5 cellular contexts compared by ENCODE assay signal in the genomic region with DNA sequence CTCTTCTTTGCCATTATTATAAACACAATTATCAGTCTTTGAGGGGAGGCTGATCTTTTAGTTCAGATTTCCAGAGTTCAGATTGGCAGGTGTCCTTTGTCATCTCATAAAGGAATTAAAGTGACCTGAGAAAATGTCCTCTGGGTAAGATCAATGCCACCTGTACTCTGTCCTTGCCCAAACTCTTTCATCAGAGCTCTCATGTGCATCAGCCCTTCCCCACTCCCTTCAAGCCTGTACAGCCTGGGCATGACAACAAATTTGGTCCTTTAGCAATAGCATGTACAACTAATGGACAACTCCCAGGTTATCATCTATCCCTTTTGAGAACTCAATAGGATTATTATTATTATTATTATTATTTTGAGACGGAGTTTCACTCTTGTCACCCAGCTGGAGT. TPM values are rescaled to one million over a fixed set of nuclear protein-coding genes. Genes with fewer than 3 reads are reported as not detected.
DNase-seq lines count a peak whose midpoint lies in the region; ATAC-seq, FAIRE-seq and TF ChIP-seq lines count a peak whose summit lies in the region.
"Not testable (repeated sequence)": the region's sequence is repeated elsewhere in the genome, so short reads cannot be mapped to it uniquely, and the experiment has no call there.

No MANE protein-coding gene starts in this region.

- H4K20me1 ChIP-seq in K562 (replicated peaks; ENCODE audit: control insufficient read depth, insufficient read depth, low read length) = not testable (repeated sequence)

- DNase-seq in GM12892 (ENCODE audit: insufficient read length); GM18507 (ENCODE audit: extremely low spot score, insufficient read length, low read depth); K562 (ENCODE audit: extremely low read depth in 1 of 4, low spot score in 3 of 4); bronchial epithelial cell (ENCODE audit: low read depth); left lobe of liver (ENCODE audit: low spot score): not testable (repeated sequence)

- 90% methylated on average over 1 of the region's 1 CpG for WGBS in K562 (ENCODE audit: insufficient coverage, low coverage, missing lambda C conversion rate)

- intact Hi-C loops in K562 (cut with micrococcal nuclease) = not testable (repeated sequence)

- H3K79me2 ChIP-seq in K562 (ENCODE audit: control insufficient read depth, insufficient read depth, low read length) = not testable (repeated sequence)

- TF ChIP-seq RAD21 in K562 (CRISPR knock-in tag; conservative IDR thresholded peaks at IDR 0.05 in 1 of 2, IDR thresholded peaks at IDR 0.05 in 1 of 2) = not testable (repeated sequence)

- TF ChIP-seq EP300 in K562 (IDR thresholded peaks at IDR 0.05; ENCODE audit: low read length) = not testable (repeated sequence)

- not testable (repeated sequence) for H3K9me1 ChIP-seq in K562 (ENCODE audit: control insufficient read depth, insufficient read depth, low read length)

- in situ Hi-C loops in K562 (cut with MboI) = loop anchor here (5.0 kb wide), 1 partner anchor 551 kb away; no protein-coding TSS in a partner anchor

- POLR2A ChIA-PET in K562 (lab: Yijun Ruan, JAX) = not testable (repeated sequence)

- H3K9me3 ChIP-seq in K562 (replicated peaks; ENCODE audit: control insufficient read depth, insufficient read depth, low read depth, low read length) = not testable (repeated sequence)

- not testable (repeated sequence) for BruUV-seq in K562 (replicated peaks; lab: Mats Ljungman, UMichigan)

- not testable (repeated sequence) for H3K4me2 ChIP-seq in K562 (ENCODE audit: insufficient read depth, low read length)

- TF ChIP-seq POLR2A in GM12892 (IDR thresholded peaks at IDR 0.05; ENCODE audit: low read depth, low read length); K562 (conservative IDR thresholded peaks at IDR 0.05): not testable (repeated sequence)

- H3K27ac ChIP-seq in K562 (ENCODE audit: extremely low read depth, low read depth, low read length) = not testable (repeated sequence)

- not testable (repeated sequence) for H2AFZ ChIP-seq in K562 (ENCODE audit: low read depth, low read length)

- CTCF ChIA-PET in K562 (lab: Yijun Ruan, JAX; ENCODE audit: low intra/inter-chr PET ratio) = not testable (repeated sequence)

- H3K36me3 ChIP-seq in K562 (ENCODE audit: control insufficient read depth, insufficient read depth, low read length); bronchial epithelial cell (ENCODE audit: control insufficient read depth, insufficient read depth, low read length): not testable (repeated sequence)

- not testable (repeated sequence) for H3K27me3 ChIP-seq in K562 (ENCODE audit: control insufficient read depth in 2 of 2, insufficient read depth in 2 of 2, low read length in 2 of 2); bronchial epithelial cell (ENCODE audit: control insufficient read depth, insufficient read depth, low read length)

- not testable (repeated sequence) for ATAC-seq in K562
- peak; percentile 62 for ATAC-seq in left lobe of liver

- H3K9ac ChIP-seq in K562 (ENCODE audit: insufficient read depth in 1 of 2, low read depth in 2 of 2, low read length in 2 of 2) = not testable (repeated sequence)

- H3K4me3 ChIP-seq in K562; bronchial epithelial cell (ENCODE audit: low read depth, low read length): not testable (repeated sequence)

- FAIRE-seq in GM12892 (lab: Jason Lieb, UNC) (peak; percentile 33), GM18507 (lab: Jason Lieb, UNC) (peak; percentile 57), K562 (lab: Jason Lieb, UNC) (peak; percentile 32), bronchial epithelial cell (lab: Jason Lieb, UNC) (peak; percentile 60)

- TF ChIP-seq CTCF in K562 (IDR thresholded peaks at IDR 0.05 in 2 of 3, conservative IDR thresholded peaks at IDR 0.05 in 1 of 3; ENCODE audit: insufficient read depth in 2 of 3, low read depth in 1 of 3, low read length in 3 of 3); bronchial epithelial cell (IDR thresholded peaks at IDR 0.05; ENCODE audit: insufficient read depth, low read length, severe bottlenecking): not testable (repeated sequence)

- not testable (repeated sequence) for H3K4me1 ChIP-seq in K562 (replicated peaks in 1 of 2; ENCODE audit: control insufficient read depth in 2 of 2, insufficient read depth in 2 of 2, low read length in 2 of 2)

RNA-seq across cellular contexts. Expression of a gene that starts 8.9 kb away (rescaled TPM):
- polyA plus RNA-seq in GM12892 (2012; ENCODE audit: missing spikeins) = 14.9 TPM
- 20.0 and 87.2 TPM in 2 replicates for total RNA-seq in K562 (2011; cell fraction: chromatin; rRNA removed; ENCODE audit: low replicate concordance)
- total RNA-seq in K562 (2011; cell fraction: nucleolus; rRNA removed) = 9.2 and 16.3 TPM in 2 replicates
- 24.5 and 31.0 TPM in 2 replicates for total RNA-seq in K562 (2011; cell fraction: nucleoplasm; rRNA removed)
- 49.4 and 52.5 TPM in 2 replicates for total RNA-seq in K562 (2014; rRNA removed)
- 74.8 and 86.1 TPM in 2 replicates for total RNA-seq in K562 (2014; rRNA removed; fragmentation: Illumina TruSeq; extraction: Trizol)
- total RNA-seq in K562 (2015; rRNA removed; fragmentation: Illumina TruSeq; extraction: Trizol) = 67.4 and 77.8 TPM in 2 replicates
- 56.8 and 58.5 TPM in 2 replicates for total RNA-seq in K562 (2021)
- 38.4 and 50.9 TPM in 2 replicates for polyA plus RNA-seq in K562 (2011; rRNA removed)
- 8.6 and 17.2 TPM in 2 replicates for polyA plus RNA-seq in K562 (2011; cell fraction: cytosol; rRNA removed)
- polyA plus RNA-seq in K562 (2011; cell fraction: nucleus; rRNA removed) = 18.1 and 40.4 TPM in 2 replicates
- polyA plus RNA-seq in K562 (2012) = 58.3 and 63.2 TPM in 2 replicates
- 47.5 and 55.3 TPM in 2 replicates for polyA plus RNA-seq in K562 (2014; fragmentation: Illumina TruSeq; extraction: Trizol)
- polyA plus RNA-seq in K562 (2014; fragmentation: Nextera tagmentation; extraction: Ambion mirVana) = 10 to 100 TPM; 42.2 to 46.4 TPM
- 41.8 and 42.5 TPM in 2 replicates for polyA plus RNA-seq in K562 (2014; rRNA removed)
- polyA minus RNA-seq in K562 (2011; rRNA and poly(A)+ RNA removed) = 101 and 110 TPM in 2 replicates
- polyA minus RNA-seq in K562 (2011; cell fraction: cytosol; rRNA and poly(A)+ RNA removed) = 25.4 and 37.8 TPM in 2 replicates
- 16.6 and 34.4 TPM in 2 replicates for polyA minus RNA-seq in K562 (2011; cell fraction: nucleus; rRNA and poly(A)+ RNA removed)
- total RNA-seq in bronchial epithelial cell = 0.26 and 0.38 TPM in 2 replicates
- 2.1 TPM for total RNA-seq in left lobe of liver
